Comparison of ENCODE assay signal across 25 cellular contexts in the genomic region with DNA sequence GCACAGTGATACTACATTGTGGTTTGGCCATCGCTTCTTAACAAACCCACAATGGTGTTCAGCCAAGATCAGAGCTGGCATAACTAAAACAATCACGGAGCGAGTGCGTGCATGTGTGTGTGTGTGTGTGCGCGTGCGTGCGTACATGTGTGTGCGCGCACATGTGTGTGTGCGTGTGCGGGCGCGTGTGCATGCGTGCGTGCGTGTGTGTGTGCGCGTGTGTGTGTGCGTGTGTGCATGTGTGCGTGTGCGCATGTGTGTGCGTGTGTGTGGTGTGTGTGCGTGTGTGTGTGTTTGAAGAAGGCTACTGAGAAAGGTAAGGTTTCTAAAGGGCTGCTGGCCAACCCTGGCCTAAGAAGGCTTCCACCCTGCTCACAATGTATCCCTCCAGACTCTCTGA.
A peak's percentile ranks its signal among the peaks of the same experiment; 100 is the strongest.
DNase-seq lines count a peak whose midpoint lies in the region; ATAC-seq, FAIRE-seq and TF ChIP-seq lines count a peak whose summit lies in the region.
"Had no signal": no experiment of that assay in that cellular context is flagged by ENCODE, and none has a peak within 500 bp of the region (broad histone marks: within the 10 kb centered on the region; RNA-seq: fewer than 3 reads in every experiment).

No MANE protein-coding gene starts in this region.

- no peaks in the 10 kb centered on the region for H3K27me3 ChIP-seq in GM12878 (replicated peaks in 1 of 2; ENCODE audit: control insufficient read depth in 2 of 2, insufficient read depth in 2 of 2, low read length in 1 of 2)
- H3K27me3 ChIP-seq in SJCRH30 = no peaks in the 10 kb centered on the region
- H3K27me3 ChIP-seq: BE2C, BLaER1 had no signal

- no peak for DNase-seq in HTR-8/SVneo (ENCODE audit: insufficient read length, low spot score)
- DNase-seq in GM12878 (ENCODE audit: low read depth, low spot score) = no peak
- no peak for DNase-seq in SJCRH30
- no peak for DNase-seq in NCI-H1436 treated with DMSO at 0.1 percent for 48 hours (lab: John Stamatoyannopoulos, UW)
- DNase-seq: ACHN; BE2C; C1 segment of cervical spinal cord; CD4-positive, alpha-beta memory T cell; CD4-positive, CD25-positive, alpha-beta regulatory T cell; CD8-positive, alpha-beta memory T cell; COR-L47; DMS 273 treated with DMSO at 0.1 percent for 48 hours; DMS153; DMS53; DMS79; DND-41; EL; GDM1 had no signal

- H3K4me1 ChIP-seq in GM12878 (ENCODE audit: control insufficient read depth, insufficient read depth, low read length) (no peaks in the 10 kb centered on the region), SJCRH30 (no peaks in the 10 kb centered on the region)
- H3K4me1 ChIP-seq: BE2C, BLaER1 had no signal

- H2AFZ ChIP-seq in GM12878 (ENCODE audit: control insufficient read depth, low read depth, low read length) = no peak overlapping the region

- no peak for TF ChIP-seq POLR2A in GM12878 (IDR thresholded peaks at IDR 0.05; ENCODE audit: low read depth, low read length)

- TF ChIP-seq CTCF in GM12878 (IDR thresholded peaks at IDR 0.05 in 2 of 3, conservative IDR thresholded peaks at IDR 0.05 in 1 of 3; ENCODE audit: control insufficient read depth in 2 of 3, extremely low read depth in 1 of 3, insufficient read depth in 1 of 3, low read depth in 3 of 3, low read length in 3 of 3) = no peak

- no peaks in the 10 kb centered on the region for H3K79me2 ChIP-seq in GM12878 (ENCODE audit: control insufficient read depth, insufficient read depth, low read length)

- RAD21 ChIA-PET in GM12878 (lab: Charles Lee; ENCODE audit: unreplicated experiment) = no interaction called here

- no peak overlapping the region for H3K9ac ChIP-seq in GM12878 (ENCODE audit: control insufficient read depth, insufficient read depth, low read length)
- H3K9ac ChIP-seq: BLaER1 had no signal

- H3K36me3 Mint-ChIP-seq in stimulated activated memory B cell treated with anti-CD40 and anti-IgM and Interleukin-4, amounts not matched to agents 10 μg/mL and 1 μg/mL and 100 μg/mL, for 72 hours = no peaks in the 10 kb centered on the region
- H3K36me3 Mint-ChIP-seq: CD14-positive monocyte; CD4-positive, alpha-beta memory T cell; CD4-positive, CD25-positive, alpha-beta regulatory T cell; CD8-positive, alpha-beta memory T cell had no signal

- CTCF ChIA-PET in GM12878 (lab: Yijun Ruan, JAX) = no interaction called here

- H3K4me2 ChIP-seq in GM12878 (ENCODE audit: control insufficient read depth, insufficient read depth) = no peak overlapping the region
- H3K4me2 ChIP-seq: BLaER1 had no signal

- H4K20me1 ChIP-seq in GM12878 (ENCODE audit: control insufficient read depth, insufficient read depth) = no peaks in the 10 kb centered on the region
- H4K20me1 ChIP-seq: BLaER1 had no signal

- in situ Hi-C loops in GM12878 (cut with MboI) = no loop called here

- POLR2A ChIA-PET in GM12878 (lab: Charles Lee) = no interaction called here

- no peak for TF ChIP-seq RAD21 in GM12878 (IDR thresholded peaks at IDR 0.05; ENCODE audit: insufficient read depth, low read depth, low read length)

- ATAC-seq in GM12878 = no peak
- ATAC-seq in stimulated activated memory B cell treated with anti-CD40 and anti-IgM and Interleukin-4, amounts not matched to agents 10 μg/mL and 1 μg/mL and 100 μg/mL, for 72 hours = peak; percentile 27

- intact Hi-C loops in GM12878 (cut with micrococcal nuclease; ENCODE audit: unreplicated experiment) = no loop called here

- 79% methylated on average over 20 of the region's 24 CpGs for WGBS in GM12878 (ENCODE audit: insufficient coverage, insufficient replicate concordance, low lambda C conversion rate, missing lambda C conversion rate)

- FAIRE-seq in HTR-8/SVneo (lab: Jason Lieb, UNC) (peak; percentile 13), GM12878 (lab: Jason Lieb, UNC) (no peak)
- FAIRE-seq: A204.1, GM12891, GM19239 had no signal

- no peaks in the 10 kb centered on the region for H3K9me3 ChIP-seq in GM12878 (replicated peaks; ENCODE audit: control insufficient read depth, insufficient read depth, low read length)
- no peaks in the 10 kb centered on the region for H3K9me3 ChIP-seq in SJCRH30 (replicated peaks)
- H3K9me3 ChIP-seq: BE2C, BLaER1 had no signal

- H3K4me3 ChIP-seq in GM12878 (no peak overlapping the region), SJCRH30 (no peak overlapping the region)
- H3K4me3 ChIP-seq: BLaER1 had no signal

- SMC1A ChIA-PET in GM12878 (lab: Charles Lee; ENCODE audit: uncharacterized antibody, unreplicated experiment) = no interaction called here

- no peak for TF ChIP-seq EP300 in GM12878 (IDR thresholded peaks at IDR 0.05; ENCODE audit: borderline replicate concordance in 1 of 2, control insufficient read depth in 1 of 2, low read depth in 2 of 2, low read length in 2 of 2)

- H3K4me1 Mint-ChIP-seq in stimulated activated memory B cell treated with anti-CD40 and anti-IgM and Interleukin-4, amounts not matched to agents 10 μg/mL and 1 μg/mL and 100 μg/mL, for 72 hours = no peaks in the 10 kb centered on the region
- H3K4me1 Mint-ChIP-seq: CD14-positive monocyte; CD4-positive, alpha-beta memory T cell; CD4-positive, CD25-positive, alpha-beta regulatory T cell; CD8-positive, alpha-beta memory T cell had no signal

- BruUV-seq in GM12878 (replicated peaks; lab: Mats Ljungman, UMichigan) = no TSS peak

- no peak overlapping the region for H3K27ac Mint-ChIP-seq in stimulated activated memory B cell treated with anti-CD40 and anti-IgM and Interleukin-4, amounts not matched to agents 10 μg/mL and 1 μg/mL and 100 μg/mL, for 72 hours
- H3K27ac Mint-ChIP-seq: CD14-positive monocyte; CD4-positive, alpha-beta memory T cell; CD4-positive, CD25-positive, alpha-beta regulatory T cell; CD8-positive, alpha-beta memory T cell had no signal

- H3K27ac ChIP-seq in GM12878 (ENCODE audit: control insufficient read depth, insufficient read depth) (no peak overlapping the region), SJCRH30 (no peak overlapping the region)
- H3K27ac ChIP-seq: 22Rv1, BLaER1 had no signal

- H3K36me3 ChIP-seq in GM12878 (ENCODE audit: control insufficient read depth in 2 of 2, insufficient read depth in 2 of 2, low read length in 1 of 2) (no peaks in the 10 kb centered on the region), SJCRH30 (no peaks in the 10 kb centered on the region)
- H3K36me3 ChIP-seq: BE2C, BLaER1 had no signal

- no peaks in the 10 kb centered on the region for H3K27me3 Mint-ChIP-seq in stimulated activated memory B cell treated with anti-CD40 and anti-IgM and Interleukin-4, amounts not matched to agents 10 μg/mL and 1 μg/mL and 100 μg/mL, for 72 hours
- H3K27me3 Mint-ChIP-seq: CD4-positive, alpha-beta memory T cell; CD4-positive, CD25-positive, alpha-beta regulatory T cell; CD8-positive, alpha-beta memory T cell had no signal

- H3K9me3 Mint-ChIP-seq in stimulated activated memory B cell treated with anti-CD40 and anti-IgM and Interleukin-4, amounts not matched to agents 10 μg/mL and 1 μg/mL and 100 μg/mL, for 72 hours = no peaks in the 10 kb centered on the region

- no peak overlapping the region for H3K4me3 Mint-ChIP-seq in stimulated activated memory B cell treated with anti-CD40 and anti-IgM and Interleukin-4, amounts not matched to agents 10 μg/mL and 1 μg/mL and 100 μg/mL, for 72 hours
- H3K4me3 Mint-ChIP-seq: CD14-positive monocyte; CD4-positive, alpha-beta memory T cell; CD4-positive, CD25-positive, alpha-beta regulatory T cell; CD8-positive, alpha-beta memory T cell had no signal

TF ChIP-seq in GM12878, 131 proteins besides CTCF, POLR2A, EP300 and RAD21 (continues in another document):
- TF ChIP-seq, protein P1, sequence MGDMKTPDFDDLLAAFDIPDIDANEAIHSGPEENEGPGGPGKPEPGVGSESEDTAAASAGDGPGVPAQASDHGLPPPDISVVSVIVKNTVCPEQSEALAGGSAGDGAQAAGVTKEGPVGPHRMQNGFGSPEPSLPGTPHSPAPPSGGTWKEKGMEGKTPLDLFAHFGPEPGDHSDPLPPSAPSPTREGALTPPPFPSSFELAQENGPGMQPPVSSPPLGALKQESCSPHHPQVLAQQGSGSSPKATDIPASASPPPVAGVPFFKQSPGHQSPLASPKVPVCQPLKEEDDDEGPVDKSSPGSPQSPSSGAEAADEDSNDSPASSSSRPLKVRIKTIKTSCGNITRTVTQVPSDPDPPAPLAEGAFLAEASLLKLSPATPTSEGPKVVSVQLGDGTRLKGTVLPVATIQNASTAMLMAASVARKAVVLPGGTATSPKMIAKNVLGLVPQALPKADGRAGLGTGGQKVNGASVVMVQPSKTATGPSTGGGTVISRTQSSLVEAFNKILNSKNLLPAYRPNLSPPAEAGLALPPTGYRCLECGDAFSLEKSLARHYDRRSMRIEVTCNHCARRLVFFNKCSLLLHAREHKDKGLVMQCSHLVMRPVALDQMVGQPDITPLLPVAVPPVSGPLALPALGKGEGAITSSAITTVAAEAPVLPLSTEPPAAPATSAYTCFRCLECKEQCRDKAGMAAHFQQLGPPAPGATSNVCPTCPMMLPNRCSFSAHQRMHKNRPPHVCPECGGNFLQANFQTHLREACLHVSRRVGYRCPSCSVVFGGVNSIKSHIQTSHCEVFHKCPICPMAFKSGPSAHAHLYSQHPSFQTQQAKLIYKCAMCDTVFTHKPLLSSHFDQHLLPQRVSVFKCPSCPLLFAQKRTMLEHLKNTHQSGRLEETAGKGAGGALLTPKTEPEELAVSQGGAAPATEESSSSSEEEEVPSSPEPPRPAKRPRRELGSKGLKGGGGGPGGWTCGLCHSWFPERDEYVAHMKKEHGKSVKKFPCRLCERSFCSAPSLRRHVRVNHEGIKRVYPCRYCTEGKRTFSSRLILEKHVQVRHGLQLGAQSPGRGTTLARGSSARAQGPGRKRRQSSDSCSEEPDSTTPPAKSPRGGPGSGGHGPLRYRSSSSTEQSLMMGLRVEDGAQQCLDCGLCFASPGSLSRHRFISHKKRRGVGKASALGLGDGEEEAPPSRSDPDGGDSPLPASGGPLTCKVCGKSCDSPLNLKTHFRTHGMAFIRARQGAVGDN (IDR thresholded peaks at IDR 0.05) = no peak
- TF ChIP-seq, protein P2, sequence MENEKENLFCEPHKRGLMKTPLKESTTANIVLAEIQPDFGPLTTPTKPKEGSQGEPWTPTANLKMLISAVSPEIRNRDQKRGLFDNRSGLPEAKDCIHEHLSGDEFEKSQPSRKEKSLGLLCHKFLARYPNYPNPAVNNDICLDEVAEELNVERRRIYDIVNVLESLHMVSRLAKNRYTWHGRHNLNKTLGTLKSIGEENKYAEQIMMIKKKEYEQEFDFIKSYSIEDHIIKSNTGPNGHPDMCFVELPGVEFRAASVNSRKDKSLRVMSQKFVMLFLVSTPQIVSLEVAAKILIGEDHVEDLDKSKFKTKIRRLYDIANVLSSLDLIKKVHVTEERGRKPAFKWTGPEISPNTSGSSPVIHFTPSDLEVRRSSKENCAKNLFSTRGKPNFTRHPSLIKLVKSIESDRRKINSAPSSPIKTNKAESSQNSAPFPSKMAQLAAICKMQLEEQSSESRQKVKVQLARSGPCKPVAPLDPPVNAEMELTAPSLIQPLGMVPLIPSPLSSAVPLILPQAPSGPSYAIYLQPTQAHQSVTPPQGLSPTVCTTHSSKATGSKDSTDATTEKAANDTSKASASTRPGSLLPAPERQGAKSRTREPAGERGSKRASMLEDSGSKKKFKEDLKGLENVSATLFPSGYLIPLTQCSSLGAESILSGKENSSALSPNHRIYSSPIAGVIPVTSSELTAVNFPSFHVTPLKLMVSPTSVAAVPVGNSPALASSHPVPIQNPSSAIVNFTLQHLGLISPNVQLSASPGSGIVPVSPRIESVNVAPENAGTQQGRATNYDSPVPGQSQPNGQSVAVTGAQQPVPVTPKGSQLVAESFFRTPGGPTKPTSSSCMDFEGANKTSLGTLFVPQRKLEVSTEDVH (IDR thresholded peaks at IDR 0.05; ENCODE audit: low read depth, partially characterized antibody) = no peak
